ENCODE assay signal across 8 cellular contexts in the genomic region with DNA sequence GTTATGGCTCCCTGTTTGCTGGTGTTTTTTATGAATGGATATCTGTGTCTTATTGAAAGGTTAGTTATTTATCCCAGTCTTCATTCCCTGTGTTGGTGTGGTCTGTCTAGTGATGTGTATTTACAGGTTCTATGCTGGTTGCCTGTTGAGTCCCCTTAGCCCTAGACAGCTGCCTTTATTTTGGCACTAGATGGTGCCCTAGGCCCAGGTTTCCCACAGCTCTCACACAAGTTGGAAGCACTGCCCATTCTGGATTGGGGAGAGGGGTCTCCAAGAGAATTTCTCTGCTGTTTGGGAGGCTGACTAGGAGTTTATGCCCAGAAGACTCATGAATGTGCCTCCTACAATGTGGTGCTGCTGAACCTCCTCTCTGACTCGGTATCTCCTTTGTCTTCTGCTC. TPM values are rescaled to one million over a fixed set of nuclear protein-coding genes. Genes with fewer than 3 reads are reported as not detected.
DNase-seq lines count a peak whose midpoint lies in the region; ATAC-seq, FAIRE-seq and TF ChIP-seq lines count a peak whose summit lies in the region.

No MANE protein-coding gene starts in this region.

- H3K4me1 ChIP-seq in DOHH2 (ENCODE audit: control insufficient read depth, low read length), result no peaks in the 10 kb centered on the region
- no peaks in the 10 kb centered on the region for H3K4me1 ChIP-seq in SK-N-SH (ENCODE audit: control insufficient read depth in 1 of 2, insufficient read depth in 2 of 2, low read depth in 1 of 2, low read length in 1 of 2)
- H3K4me1 ChIP-seq in keratinocyte (ENCODE audit: control insufficient read depth, extremely low read depth, insufficient read depth, low read length), result no peaks in the 10 kb centered on the region

- H3K9ac ChIP-seq in SK-N-SH (no peak overlapping the region), keratinocyte (ENCODE audit: control insufficient read depth, extremely low read depth, insufficient read depth, low read length) (no peak overlapping the region)

- dilution Hi-C loops in keratinocyte (cut with MboI; ENCODE audit: extremely low pct_ligation_motif_present, low sequenced_read_pairs), result no loop called here

- no peaks in the 10 kb centered on the region for H3K9me3 ChIP-seq in DOHH2 (ENCODE audit: control insufficient read depth, insufficient read depth, low read length)
- H3K9me3 ChIP-seq in SK-N-SH, result no peaks in the 10 kb centered on the region
- no peaks in the 10 kb centered on the region for H3K9me3 ChIP-seq in keratinocyte (ENCODE audit: control insufficient read depth, low read depth, low read length)

- WGBS in SK-N-SH (ENCODE audit: low lambda C conversion rate), result 0% methylated on average over 1 of the region's 1 CpG

- H2AFZ ChIP-seq in SK-N-SH (ENCODE audit: low read depth) (no peak overlapping the region), keratinocyte (ENCODE audit: control insufficient read depth, low read length) (no peak overlapping the region)

- H3K27me3 ChIP-seq in DOHH2 (ENCODE audit: control insufficient read depth, low read length) (peaks cover 8% of the 10 kb centered on the region; the same call in 1 of the 2 replicates), SK-N-SH (ENCODE audit: insufficient read depth) (no peaks in the 10 kb centered on the region), keratinocyte (ENCODE audit: control insufficient read depth, extremely low read depth, insufficient read depth, low read length) (no peaks in the 10 kb centered on the region)

- CTCF ChIA-PET in HEK293T (lab: Yijun Ruan, JAX), result interaction anchor here (1.1 kb wide), 1 partner anchor 658 kb away, joined by 3 read pairs; no protein-coding TSS in a partner anchor
- CTCF ChIA-PET in SK-N-SH (lab: Yijun Ruan, JAX), result interaction anchor here (0.6 to 1.7 kb wide), 5 partner anchors 36 to 727 kb away, joined by 3 to 8 read pairs (median 3); no protein-coding TSS in a partner anchor

- peak; percentile 61 for TF ChIP-seq RAD21 in SK-N-SH (IDR thresholded peaks at IDR 0.05; ENCODE audit: low read length)

- H4K20me1 ChIP-seq in DOHH2 (ENCODE audit: control insufficient read depth, insufficient read depth, low read depth, low read length) (no peaks in the 10 kb centered on the region), SK-N-SH (ENCODE audit: insufficient read depth) (no peaks in the 10 kb centered on the region), keratinocyte (ENCODE audit: control insufficient read depth, extremely low read depth, insufficient read depth, low read length) (no peaks in the 10 kb centered on the region)

- POLR2A ChIA-PET in HEK293T (lab: Yijun Ruan, JAX) (no interaction called here), SK-N-SH (lab: Yijun Ruan, JAX) (no interaction called here)

- H3F3A ChIP-seq in DOHH2 (ENCODE audit: control insufficient read depth, insufficient read depth), result no peaks in the 10 kb centered on the region
- no peaks in the 10 kb centered on the region for H3F3A ChIP-seq in SK-N-SH (replicated peaks; ENCODE audit: insufficient read depth)

- FAIRE-seq in keratinocyte (lab: Jason Lieb, UNC), result no peak

- no peaks in the 10 kb centered on the region for H3K79me2 ChIP-seq in DOHH2 (ENCODE audit: control insufficient read depth, low read length)
- H3K79me2 ChIP-seq in SK-N-SH (ENCODE audit: insufficient read depth), result no peaks in the 10 kb centered on the region
- H3K79me2 ChIP-seq in keratinocyte (ENCODE audit: control insufficient read depth, insufficient read depth, low read length), result no peaks in the 10 kb centered on the region

- H3K9me1 ChIP-seq in keratinocyte (ENCODE audit: control insufficient read depth, extremely low read depth, insufficient read depth, low read length), result no peaks in the 10 kb centered on the region

- DNase-seq in HEK293T (ENCODE audit: extremely low spot score) (peak; percentile 62), SK-N-SH (no peak), keratinocyte (ENCODE audit: low read depth, low spot score) (no peak)
- no peak for DNase-seq in central memory CD4-positive, alpha-beta T cell

- TF ChIP-seq CTCF in DOHH2 (IDR thresholded peaks at IDR 0.05; ENCODE audit: low read depth, low read length, poor library complexity, severe bottlenecking) (peak; percentile 47), SK-N-SH (IDR thresholded peaks at IDR 0.05) (peak; percentile 42), keratinocyte (optimal IDR thresholded peaks at IDR 0.05 in 1 of 3, IDR thresholded peaks at IDR 0.05 in 1 of 3, conservative IDR thresholded peaks at IDR 0.05 in 1 of 3; ENCODE audit: extremely low read depth in 1 of 3, insufficient read depth in 2 of 3, low read length in 3 of 3) (peak; percentile 36 to 61 (median 48))

- H3K27ac ChIP-seq in DOHH2 (ENCODE audit: low read depth, low read length), result no peak overlapping the region
- no peak overlapping the region for H3K27ac ChIP-seq in SK-N-SH (ENCODE audit: low read depth in 2 of 2, low read length in 1 of 2)
- no peak overlapping the region for H3K27ac ChIP-seq in keratinocyte (ENCODE audit: control insufficient read depth, insufficient read depth, low read length)

- no peak overlapping the region for H3K4me3 ChIP-seq in DOHH2 (ENCODE audit: low read length)
- H3K4me3 ChIP-seq in SK-N-SH (ENCODE audit: low read depth in 2 of 2, low read length in 1 of 2), result no peak overlapping the region
- H3K4me3 ChIP-seq in keratinocyte (ENCODE audit: control insufficient read depth in 2 of 3, extremely low read depth in 1 of 3, insufficient read depth in 2 of 3, low read depth in 1 of 3, low read length in 3 of 3), result no peak overlapping the region

- ATAC-seq in HG03025 (IDR thresholded peaks at IDR 0.05; ENCODE audit: low FRiP score, unreplicated experiment) (no peak), GM19324 (IDR thresholded peaks at IDR 0.05; ENCODE audit: low FRiP score, unreplicated experiment) (no peak), HG03159 (IDR thresholded peaks at IDR 0.05; ENCODE audit: unreplicated experiment) (no peak)

- no peaks in the 10 kb centered on the region for H3K9me2 ChIP-seq in DOHH2 (replicated peaks; ENCODE audit: control insufficient read depth, low read length)
- no peaks in the 10 kb centered on the region for H3K9me2 ChIP-seq in SK-N-SH

- no peak for TF ChIP-seq EP300 in SK-N-SH (IDR thresholded peaks at IDR 0.05; ENCODE audit: borderline replicate concordance in 1 of 2, low read depth in 1 of 2, low read length in 1 of 2)

- H3K36me3 ChIP-seq in DOHH2 (ENCODE audit: control insufficient read depth, low read length) (no peaks in the 10 kb centered on the region), SK-N-SH (replicated peaks in 1 of 2; ENCODE audit: control insufficient read depth in 1 of 2, insufficient read depth in 2 of 2, low read length in 1 of 2) (no peaks in the 10 kb centered on the region), keratinocyte (ENCODE audit: control insufficient read depth in 2 of 2, extremely low read depth in 1 of 2, insufficient read depth in 2 of 2, low read length in 2 of 2) (no peaks in the 10 kb centered on the region)

- H3K4me2 ChIP-seq in DOHH2 (ENCODE audit: low read length) (no peak overlapping the region), SK-N-SH (no peak overlapping the region), keratinocyte (ENCODE audit: control insufficient read depth, extremely low read depth, insufficient read depth, low read depth, low read length) (no peak overlapping the region)

TF ChIP-seq in HEK293T, 16 proteins besides CTCF, POLR2A, EP300 and RAD21 (continues in another document):
- TF ChIP-seq NFRKB (IDR thresholded peaks at IDR 0.05) (no peak), LEF1 (IDR thresholded peaks at IDR 0.05; ENCODE audit: borderline replicate concordance) (no peak), FOXA1 (IDR thresholded peaks at IDR 0.05) (no peak), ARNT (IDR thresholded peaks at IDR 0.05) (no peak), TARDBP (IDR thresholded peaks at IDR 0.05) (no peak), FOXK2 (IDR thresholded peaks at IDR 0.05) (no peak), HDGF (IDR thresholded peaks at IDR 0.05; ENCODE audit: borderline replicate concordance) (no peak)
- TF ChIP-seq, protein P1, sequence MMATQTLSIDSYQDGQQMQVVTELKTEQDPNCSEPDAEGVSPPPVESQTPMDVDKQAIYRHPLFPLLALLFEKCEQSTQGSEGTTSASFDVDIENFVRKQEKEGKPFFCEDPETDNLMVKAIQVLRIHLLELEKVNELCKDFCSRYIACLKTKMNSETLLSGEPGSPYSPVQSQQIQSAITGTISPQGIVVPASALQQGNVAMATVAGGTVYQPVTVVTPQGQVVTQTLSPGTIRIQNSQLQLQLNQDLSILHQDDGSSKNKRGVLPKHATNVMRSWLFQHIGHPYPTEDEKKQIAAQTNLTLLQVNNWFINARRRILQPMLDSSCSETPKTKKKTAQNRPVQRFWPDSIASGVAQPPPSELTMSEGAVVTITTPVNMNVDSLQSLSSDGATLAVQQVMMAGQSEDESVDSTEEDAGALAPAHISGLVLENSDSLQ (IDR thresholded peaks at IDR 0.05), result no peak

TF ChIP-seq in SK-N-SH, 30 proteins besides CTCF, POLR2A, EP300 and RAD21 (continues in another document):
- TF ChIP-seq EZH2phosphoT487 (IDR thresholded peaks at IDR 0.05; ENCODE audit: borderline replicate concordance, low read depth) (no peak), SMC3 (IDR thresholded peaks at IDR 0.05; ENCODE audit: low read depth, low read length) (peak; percentile 35), TAF1 (IDR thresholded peaks at IDR 0.05; ENCODE audit: borderline replicate concordance, low read depth, low read length) (no peak), YY1 (IDR thresholded peaks at IDR 0.05; ENCODE audit: low read depth) (no peak), POLR2AphosphoS5 (IDR thresholded peaks at IDR 0.05; ENCODE audit: low read depth, low read length) (no peak), RXRA (IDR thresholded peaks at IDR 0.05; ENCODE audit: borderline replicate concordance, low read depth) (no peak)
- TF ChIP-seq, protein P2, sequence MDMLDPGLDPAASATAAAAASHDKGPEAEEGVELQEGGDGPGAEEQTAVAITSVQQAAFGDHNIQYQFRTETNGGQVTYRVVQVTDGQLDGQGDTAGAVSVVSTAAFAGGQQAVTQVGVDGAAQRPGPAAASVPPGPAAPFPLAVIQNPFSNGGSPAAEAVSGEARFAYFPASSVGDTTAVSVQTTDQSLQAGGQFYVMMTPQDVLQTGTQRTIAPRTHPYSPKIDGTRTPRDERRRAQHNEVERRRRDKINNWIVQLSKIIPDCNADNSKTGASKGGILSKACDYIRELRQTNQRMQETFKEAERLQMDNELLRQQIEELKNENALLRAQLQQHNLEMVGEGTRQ (IDR thresholded peaks at IDR 0.05; ENCODE audit: borderline replicate concordance, low read depth, low read length), result no peak

RNA-seq across cellular contexts. Expression of a gene that starts 12.4 kb away (rescaled TPM):
- 0.03 and 0.05 TPM in 2 replicates for polyA plus RNA-seq in SK-N-SH (2012; rRNA removed)
- polyA plus RNA-seq in SK-N-SH (2012; cell fraction: cytosol; rRNA removed), result 0.03 TPM in 2 replicates
- 0.04 and 0.07 TPM in 2 replicates for polyA plus RNA-seq in SK-N-SH (2012; cell fraction: nucleus; rRNA removed)
- polyA plus RNA-seq in keratinocyte, result 0.01 TPM in 1 of 3 replicates, not detected in the others
- not detected for polyA plus RNA-seq in keratinocyte (2011; ENCODE audit: low read depth)
- polyA plus RNA-seq in keratinocyte (2011; cell fraction: cytosol; rRNA removed), result not detected in 2 replicates
- not detected in 2 replicates for polyA plus RNA-seq in keratinocyte (2011; cell fraction: nucleus; rRNA removed)
- polyA plus RNA-seq in keratinocyte (2012; ENCODE audit: low replicate concordance), result not detected in 2 replicates
- polyA minus RNA-seq in keratinocyte, result 0.13 TPM in 1 of 3 replicates, not detected in the others
- polyA minus RNA-seq in keratinocyte (2011; cell fraction: cytosol; rRNA and poly(A)+ RNA removed), result not detected
- not detected in 2 replicates for polyA minus RNA-seq in keratinocyte (2011; cell fraction: nucleus; rRNA and poly(A)+ RNA removed)
